8 cellular contexts compared by ENCODE assay signal in genomic region chr22:32204856-32205722, GRCh38. TPM values are rescaled to one million over a fixed set of nuclear protein-coding genes. Genes with fewer than 3 reads are reported as not detected.
A peak's percentile ranks its signal among the peaks of the same experiment; 100 is the strongest.
DNase-seq lines count a peak whose midpoint lies in the region; ATAC-seq and TF ChIP-seq lines count a peak whose summit lies in the region.

TSS of gene RFPL2 (minus strand) at chr22:32205073. CDS start at chr22:32202451, 2,622 bp downstream.

- CTCF ChIA-PET in MCF 10A (lab: Yijun Ruan, JAX), result interaction anchor here (0.8 to 1.2 kb wide), 3 partner anchors 61 to 227 kb away, joined by 3 to 5 read pairs (median 5); no protein-coding TSS in a partner anchor

- intact Hi-C loops in MCF 10A (cut with micrococcal nuclease), result no loop called here

- H3K27me3 Mint-ChIP-seq in MCF 10A (ENCODE audit: insufficient read depth, unreplicated experiment), result peaks cover 16% of the 10 kb centered on the region

- ATAC-seq in GM21515 (IDR thresholded peaks at IDR 0.05; ENCODE audit: unreplicated experiment), result no peak
- no peak for ATAC-seq in HG03565 (IDR thresholded peaks at IDR 0.05; ENCODE audit: unreplicated experiment)

- H3K27ac Mint-ChIP-seq in MCF 10A (ENCODE audit: low read depth, unreplicated experiment), result no peak within 1 kb of the TSS

- no peak for TF ChIP-seq CTCF in MCF 10A (IDR thresholded peaks at IDR 0.05; ENCODE audit: unreplicated experiment)

- peak within 1 kb of the TSS; percentile 80 for H3K4me3 Mint-ChIP-seq in MCF 10A (ENCODE audit: unreplicated experiment)

- peaks cover 6% of the 10 kb centered on the region for H3K4me1 Mint-ChIP-seq in MCF 10A (ENCODE audit: insufficient read depth, unreplicated experiment)

- H3K9me3 Mint-ChIP-seq in MCF 10A (ENCODE audit: unreplicated experiment), result no peaks in the 10 kb centered on the region

- H3K36me3 Mint-ChIP-seq in MCF 10A (ENCODE audit: insufficient read depth, unreplicated experiment), result no peaks in the 10 kb centered on the region

- no TSS peak for BruUV-seq in MCF 10A (replicated peaks; lab: Mats Ljungman, UMichigan)

- peak; percentile 85 for DNase-seq in activated effector memory CD4-positive, alpha-beta T cell treated with anti-CD3 and anti-CD28 coated beads, Interleukin-2, amount 50 U/mL, for 16 hours
- no peak for DNase-seq in activated effector memory CD4-positive, alpha-beta T cell treated with Interleukin-2 at 50 U/mL for 16 hours
- DNase-seq in NOMO-1 treated with DMSO at 0.1 percent for 48 hours (lab: John Stamatoyannopoulos, UW; ENCODE audit: unreplicated experiment) (peak; percentile 61), MCF 10A (ENCODE audit: unreplicated experiment) (peak; percentile 82), islet precursor cell (peak; percentile 94), superior temporal gyrus (ENCODE audit: extremely low spot score) (peak; percentile 55)

- POLR2A ChIA-PET in MCF 10A (lab: Yijun Ruan, JAX), result interaction anchor here (1.1 kb wide), 1 partner anchor 208 kb away, joined by 3 read pairs; no protein-coding TSS in a partner anchor

RNA-seq across cellular contexts. Expression of gene RFPL2, which starts in this region (rescaled TPM):
- not detected in 2 replicates for total RNA-seq in MCF 10A (2022)

Comparison
In these comparisons a context has a peak if more than half of its experiments do, and no peak if none do; other contexts are left out.
1. Peak in DNase-seq in MCF 10A; RNA of the gene not detected or under 1 TPM.